ENCODE assay signal across 8 cellular contexts in the genomic region with DNA sequence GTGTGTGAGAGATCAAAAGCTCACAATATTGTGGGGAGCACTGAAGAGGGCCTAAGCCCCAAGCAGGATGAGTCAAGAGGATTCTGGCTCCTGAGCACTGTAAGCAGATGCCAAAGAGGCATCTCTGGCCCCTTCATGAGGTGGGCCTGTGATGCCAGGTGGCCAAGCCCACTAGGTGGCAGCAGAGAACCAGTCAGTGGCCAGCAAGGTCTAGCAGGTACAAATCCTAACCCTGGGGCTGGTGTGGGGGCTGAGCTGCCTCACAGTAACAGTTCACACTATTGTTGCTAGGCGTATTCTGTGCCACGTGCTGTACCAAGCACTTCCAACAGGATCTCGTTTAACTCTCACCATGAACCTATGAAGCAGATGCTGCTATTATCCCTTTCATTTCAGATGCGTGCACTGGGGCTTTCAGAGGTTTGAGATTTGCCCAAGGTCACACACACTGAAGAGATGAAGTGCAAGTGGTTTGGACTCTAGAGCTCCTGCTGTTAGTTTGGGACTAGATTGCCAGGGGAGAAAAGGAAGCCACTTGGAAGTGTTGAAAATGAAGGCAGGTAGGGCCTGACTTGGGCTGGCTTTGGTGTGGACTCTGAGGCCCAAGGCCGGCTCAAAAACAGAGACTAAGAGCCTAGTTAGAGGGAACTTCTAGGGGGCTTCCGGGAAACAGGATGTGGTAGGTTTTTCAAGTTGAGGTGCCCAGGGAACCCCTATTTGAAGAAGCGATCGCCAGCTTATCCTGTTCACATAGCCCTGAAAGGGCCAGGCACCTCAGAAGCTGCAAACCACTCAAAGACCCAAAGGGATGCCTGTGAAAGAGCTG. TPM values are rescaled to one million over a fixed set of nuclear protein-coding genes. Genes with fewer than 3 reads are reported as not detected.
A peak's percentile ranks its signal among the peaks of the same experiment; 100 is the strongest.
DNase-seq lines count a peak whose midpoint lies in the region; ATAC-seq and TF ChIP-seq lines count a peak whose summit lies in the region.

No MANE protein-coding gene starts in this region.

- peak; percentile 83 for ATAC-seq in HG02571 (IDR thresholded peaks at IDR 0.05; ENCODE audit: unreplicated experiment)

- no peaks in the 10 kb centered on the region for H3K79me2 ChIP-seq in smooth muscle cell (ENCODE audit: low read depth)

- H3K27ac ChIP-seq in smooth muscle cell (ENCODE audit: low read depth): no peak overlapping the region

- no peaks in the 10 kb centered on the region for H4K20me1 ChIP-seq in smooth muscle cell (ENCODE audit: low read depth)

- 66% methylated on average over 8 of the region's 8 CpGs for WGBS in smooth muscle cell (ENCODE audit: low lambda C conversion rate)

- no peaks in the 10 kb centered on the region for H3F3A ChIP-seq in smooth muscle cell (ENCODE audit: low read depth)

- TF ChIP-seq CTCF in NB4 (IDR thresholded peaks at IDR 0.05; ENCODE audit: low read depth, low read length) (peak; percentile 100), smooth muscle cell (IDR thresholded peaks at IDR 0.05; ENCODE audit: borderline replicate concordance, insufficient read depth, poor library complexity, severe bottlenecking) (peak; percentile 81)

- H3K4me3 ChIP-seq in NB4 (ENCODE audit: low read depth, low read length) (no peak overlapping the region), smooth muscle cell (no peak overlapping the region)

- H3K4me2 ChIP-seq in smooth muscle cell: no peak overlapping the region

- TF ChIP-seq POLR2A in NB4 (IDR thresholded peaks at IDR 0.05; ENCODE audit: extremely low read depth, insufficient read length): no peak

- no peak overlapping the region for H3K9ac ChIP-seq in smooth muscle cell (ENCODE audit: low read depth)

- H3K36me3 ChIP-seq in smooth muscle cell (ENCODE audit: low read depth): no peaks in the 10 kb centered on the region

- no peaks in the 10 kb centered on the region for H3K4me1 ChIP-seq in smooth muscle cell (ENCODE audit: low read depth)

- no peaks in the 10 kb centered on the region for H3K27me3 ChIP-seq in smooth muscle cell (ENCODE audit: low read depth)

- H3K9me3 ChIP-seq in smooth muscle cell (replicated peaks; ENCODE audit: low read depth): no peaks in the 10 kb centered on the region

- DNase-seq in NCI-H1436 (lab: John Stamatoyannopoulos, UW) (peak; percentile 69), NCI-H1436 treated with DMSO at 0.1 percent for 48 hours (lab: John Stamatoyannopoulos, UW) (no peak), NB4 (ENCODE audit: low read depth) (peak; percentile 89), T-helper 2 cell (peak; percentile 37 to 83 (median 61)), amniotic epithelial cell (ENCODE audit: low read depth) (peak; percentile 71), hippocampal formation (lab: John Stamatoyannopoulos, UW) (peak; percentile 9 to 37), smooth muscle cell (lab: John Stamatoyannopoulos, UW; ENCODE audit: unreplicated experiment) (peak; percentile 10)

- H2AFZ ChIP-seq in smooth muscle cell (ENCODE audit: low read depth): no peak overlapping the region

RNA-seq across cellular contexts. Expression of gene MLANA, which starts 4.4 kb away (rescaled TPM):
- total RNA-seq in smooth muscle cell: not detected in 2 replicates
- polyA plus RNA-seq in smooth muscle cell: 0.46 TPM in 1 of 2 replicates, not detected in the other

RNA-seq across cellular contexts. Expression of gene ERMP1, which starts 53.4 kb away (rescaled TPM):
- 10.6 and 10.7 TPM in 2 replicates for total RNA-seq in smooth muscle cell
- polyA plus RNA-seq in smooth muscle cell: 2.1 and 5.4 TPM in 2 replicates
